ENCODE assay signal across 8 cellular contexts in the genomic region with DNA sequence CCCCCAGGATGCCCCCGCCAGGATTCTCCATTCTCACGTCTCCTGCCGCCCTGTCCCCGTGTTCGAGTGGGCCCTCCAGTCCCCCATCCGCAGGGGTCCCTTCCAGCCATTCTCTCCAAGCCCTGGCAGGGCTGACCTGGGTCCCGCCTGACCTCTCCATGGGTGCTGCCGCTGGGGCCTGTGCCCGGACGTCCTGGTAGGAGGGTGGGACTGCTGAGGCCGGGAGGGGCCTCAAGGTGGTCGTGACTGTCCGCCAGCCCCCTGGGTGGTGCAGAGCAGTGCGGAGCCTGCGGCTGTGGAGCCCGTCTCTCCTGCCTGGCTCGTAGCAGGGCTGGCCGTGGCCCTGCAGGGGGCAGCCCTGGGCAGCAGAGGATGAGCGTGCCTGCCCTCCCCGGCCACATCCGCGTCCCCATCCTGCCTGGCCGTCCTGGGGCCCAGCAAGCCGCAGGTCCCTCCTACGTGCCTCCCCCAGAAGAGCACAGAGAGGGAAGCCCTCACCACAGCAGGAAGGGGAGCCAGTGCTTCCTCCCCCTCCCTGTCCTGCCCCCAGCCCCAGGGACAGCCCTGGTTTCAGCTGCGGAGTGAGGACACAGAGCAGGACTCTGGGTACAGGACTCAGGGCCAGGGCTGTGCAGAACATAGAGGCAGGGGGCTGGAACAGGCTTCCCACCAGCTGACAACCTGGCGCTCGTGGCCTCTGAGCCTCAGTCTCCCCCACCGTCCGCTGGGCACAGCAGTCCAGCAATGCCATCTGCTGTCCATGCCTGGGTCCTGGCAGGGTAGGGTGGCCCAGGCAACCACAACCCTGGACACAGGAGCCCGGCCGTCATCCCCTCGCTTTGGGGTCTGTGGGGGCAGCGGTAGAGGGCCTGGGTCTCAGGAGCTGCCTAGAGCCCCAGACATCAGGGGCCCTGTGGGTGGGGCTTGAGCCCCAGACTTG. TPM values are rescaled to one million over a fixed set of nuclear protein-coding genes. Genes with fewer than 3 reads are reported as not detected.
DNase-seq lines count a peak whose midpoint lies in the region; ATAC-seq and TF ChIP-seq lines count a peak whose summit lies in the region.

No MANE protein-coding gene starts in this region.

- H3K27me3 ChIP-seq in adipocyte (replicated peaks; ENCODE audit: control insufficient read depth, insufficient read depth, low read length): peaks cover 13% of the 10 kb centered on the region
- peaks cover 11% of the 10 kb centered on the region for H3K27me3 ChIP-seq in skeletal muscle satellite cell (ENCODE audit: control insufficient read depth, insufficient read depth, low read length)

- ATAC-seq in T-cell (replicated peaks in 1 of 4) (peak; percentile 92 to 96 (median 95)), left ventricle myocardium superior (peak; percentile 85), HG03045 (IDR thresholded peaks at IDR 0.05; ENCODE audit: unreplicated experiment) (no peak), HG02642 (IDR thresholded peaks at IDR 0.05; ENCODE audit: poor library complexity, unreplicated experiment) (no peak)

- DNase-seq in GM12864 (ENCODE audit: low read depth) (no peak), HT-29 (ENCODE audit: low spot score) (peak; percentile 79), T-cell (peak in 32 of 34 experiments; percentile 25 to 75 (median 48)), adipocyte (ENCODE audit: low read depth) (peak; percentile 75), left ventricle myocardium superior (peak; percentile 80)

- TF ChIP-seq CTCF in GM12864 (IDR thresholded peaks at IDR 0.05; ENCODE audit: low read depth, low read length, missing control alignments): peak; percentile 57

- H3K9me3 ChIP-seq in adipocyte (ENCODE audit: control insufficient read depth, low read length) (peaks cover 3% of the 10 kb centered on the region), skeletal muscle satellite cell (replicated peaks; ENCODE audit: low read length) (peaks cover 1% of the 10 kb centered on the region)

- H3K4me3 ChIP-seq in GM12864 (ENCODE audit: low read depth, low read length) (no peak overlapping the region), adipocyte (ENCODE audit: low read length) (no peak overlapping the region), skeletal muscle satellite cell (ENCODE audit: low read length) (no peak overlapping the region)

- POLR2A ChIA-PET in T-cell (lab: Charles Lee): no interaction called here

- CTCF ChIA-PET in T-cell (lab: Charles Lee): no interaction called here

- peak overlapping the region; percentile 60 for H3K4me2 ChIP-seq in skeletal muscle satellite cell (ENCODE audit: low read length)

- H3K27me3 Mint-ChIP-seq in T-cell: no peaks in the 10 kb centered on the region

- H3K4me1 Mint-ChIP-seq in T-cell: peaks cover 0 to 11% (median 3%) of the 10 kb centered on the region in 3 donors

- no peak overlapping the region for H3K4me3 Mint-ChIP-seq in T-cell

- H3K9ac ChIP-seq in adipocyte (ENCODE audit: low read length): peak overlapping the region; percentile 53
- H3K9ac ChIP-seq in skeletal muscle satellite cell (ENCODE audit: low read depth, low read length): no peak overlapping the region

- H3K4me1 ChIP-seq in adipocyte (ENCODE audit: control insufficient read depth, insufficient read depth, low read length) (peaks cover 22% of the 10 kb centered on the region), skeletal muscle satellite cell (ENCODE audit: control insufficient read depth, insufficient read depth, low read length) (peaks cover 27% of the 10 kb centered on the region)

- H3K36me3 Mint-ChIP-seq in T-cell: no peaks in the 10 kb centered on the region

- H3K9me3 Mint-ChIP-seq in T-cell: no peaks in the 10 kb centered on the region

- intact Hi-C loops in left ventricle myocardium superior (cut with micrococcal nuclease): loop anchor here (10.0 kb wide), 1 partner anchor 87 kb away; no protein-coding TSS in a partner anchor

- H3K36me3 ChIP-seq in adipocyte (ENCODE audit: control insufficient read depth, insufficient read depth, low read length, severe bottlenecking) (no peaks in the 10 kb centered on the region), skeletal muscle satellite cell (ENCODE audit: insufficient read depth, low read length) (no peaks in the 10 kb centered on the region)

- no peak overlapping the region for H3K27ac Mint-ChIP-seq in T-cell

RNA-seq across cellular contexts. Expression of gene GRIFIN, which starts 1.5 kb away (rescaled TPM):
- total RNA-seq in HT-29 (2014; rRNA removed; shearing (Covaris generic)): not detected in 2 replicates
- total RNA-seq in T-cell: not detected
- not detected for total RNA-seq in left ventricle myocardium superior
- total RNA-seq in skeletal muscle satellite cell (2012; rRNA removed): not detected in 2 replicates

RNA-seq across cellular contexts. Expression of gene LFNG, which starts 41.9 kb away (rescaled TPM):
- total RNA-seq in HT-29 (2014; rRNA removed; shearing (Covaris generic)): 85.6 and 87.5 TPM in 2 replicates
- total RNA-seq in T-cell (100 to 1,000 TPM; 110 to 198 (median 182) TPM), left ventricle myocardium superior (6.4 TPM)
- 1.3 and 2.0 TPM in 2 replicates for total RNA-seq in skeletal muscle satellite cell (2012; rRNA removed)

Comparison
In these comparisons a context has a peak if more than half of its experiments do, and no peak if none do; other contexts are left out.
1. ATAC-seq: peak in T-cell (4 of 4) and left ventricle myocardium superior (single experiment); none in HG03045 (single experiment) and HG02642 (single experiment).
2. RNA of gene LFNG, which starts 41.9 kb away (total RNA-seq): 110 to 198 TPM in T-cell and 85.6 to 87.5 TPM in HT-29; 6.4 TPM in left ventricle myocardium superior (single experiment); every median in the first group is over 10 times any median in the second.